Comparison of ENCODE assay signal across 8 cellular contexts in genomic region chr12:93411063-93411462, GRCh38. TPM values are rescaled to one million over a fixed set of nuclear protein-coding genes. Genes with fewer than 3 reads are reported as not detected.
DNase-seq lines count a peak whose midpoint lies in the region; ATAC-seq and TF ChIP-seq lines count a peak whose summit lies in the region.
"Not testable (repeated sequence)": the region's sequence is repeated elsewhere in the genome, so short reads cannot be mapped to it uniquely, and the experiment has no call there.

No MANE protein-coding gene starts in this region.

- DNase-seq in AG10803 (ENCODE audit: low read depth) (peak; percentile 42), GM23248 (peak; percentile 44), fibroblast of peridontal ligament (ENCODE audit: extremely low read depth) (peak; percentile 54)
- not testable (repeated sequence) for DNase-seq in T-helper 17 cell; activated T-cell treated with anti-CD3 and anti-CD28 coated beads, Interleukin-2, amount 50 U/mL, for 72 hours; activated naive CD8-positive, alpha-beta T cell treated with anti-CD3 and anti-CD28 coated beads, Interleukin-2, amount 50 U/mL, for 24 hours

- peaks cover 16% of the 10 kb centered on the region; the same call in 1 of the 2 replicates for H3K36me3 ChIP-seq in GM23248 (ENCODE audit: low read depth)
- H3K36me3 ChIP-seq in mesodermal cell (ENCODE audit: control insufficient read depth, insufficient read depth, low read length) = peaks cover 28% of the 10 kb centered on the region
- H3K36me3 ChIP-seq in skeletal muscle tissue (ENCODE audit: control insufficient read depth in 3 of 3, insufficient read depth in 3 of 3, low read length in 3 of 3) = not testable (repeated sequence)

- in situ Hi-C loops in GM23248 (cut with MboI) = not testable (repeated sequence)

- H3K4me1 Mint-ChIP-seq in T-helper 17 cell = peaks cover 38% of the 10 kb centered on the region
- peaks cover 72% of the 10 kb centered on the region for H3K4me1 Mint-ChIP-seq in activated T-cell treated with anti-CD3 and anti-CD28 coated beads, Interleukin-2, amount 50 U/mL, for 72 hours (ENCODE audit: low read depth)
- peaks cover 74% of the 10 kb centered on the region for H3K4me1 Mint-ChIP-seq in activated naive CD8-positive, alpha-beta T cell treated with anti-CD3 and anti-CD28 coated beads, Interleukin-2, amount 50 U/mL, for 24 hours

- H3K27me3 ChIP-seq in GM23248 (replicated peaks; ENCODE audit: insufficient read depth); skeletal muscle tissue (ENCODE audit: control insufficient read depth in 3 of 3, insufficient read depth in 3 of 3, low read length in 3 of 3): not testable (repeated sequence)

- not testable (repeated sequence) for H3K9me3 Mint-ChIP-seq in activated T-cell treated with anti-CD3 and anti-CD28 coated beads, Interleukin-2, amount 50 U/mL, for 72 hours; activated naive CD8-positive, alpha-beta T cell treated with anti-CD3 and anti-CD28 coated beads, Interleukin-2, amount 50 U/mL, for 24 hours

- peaks cover 89% of the 10 kb centered on the region for H3K79me2 ChIP-seq in GM23248 (ENCODE audit: insufficient read depth)

- not testable (repeated sequence) for H3K4me3 ChIP-seq in AG10803 (ENCODE audit: low read length); GM23248; mesodermal cell (ENCODE audit: extremely low read depth, insufficient read depth, low read length, poor library complexity, severe bottlenecking); skeletal muscle tissue (ENCODE audit: low read length in 3 of 3)

- 25 to 40% methylated on average over 6 of the region's 6 CpGs for WGBS in GM23248 (ENCODE audit: low coverage in 1 of 2, low lambda C conversion rate in 2 of 2, missing lambda C conversion rate in 2 of 2), 2 experiments
- 90 to 92% methylated on average over 2 to 5 of the region's 6 CpGs for WGBS in mesodermal cell (ENCODE audit: insufficient coverage in 2 of 2), 2 experiments

- not testable (repeated sequence) for TF ChIP-seq CTCF in AG10803 (conservative IDR thresholded peaks at IDR 0.05; ENCODE audit: low read length)

- not testable (repeated sequence) for H3K9me3 ChIP-seq in GM23248 (ENCODE audit: low read depth); T-helper 17 cell (ENCODE audit: control insufficient read depth, low read length, poor library complexity, severe bottlenecking); mesodermal cell (ENCODE audit: control insufficient read depth, low read length); skeletal muscle tissue (ENCODE audit: control insufficient read depth in 3 of 3, low read length in 3 of 3)

- ATAC-seq in T-helper 17 cell; activated T-cell treated with anti-CD3 and anti-CD28 coated beads, Interleukin-2, amount 50 U/mL, for 72 hours (replicated peaks in 1 of 2); activated naive CD8-positive, alpha-beta T cell treated with anti-CD3 and anti-CD28 coated beads, Interleukin-2, amount 50 U/mL, for 24 hours: not testable (repeated sequence)

- not testable (repeated sequence) for H3K4me3 Mint-ChIP-seq in T-helper 17 cell; activated T-cell treated with anti-CD3 and anti-CD28 coated beads, Interleukin-2, amount 50 U/mL, for 72 hours; activated naive CD8-positive, alpha-beta T cell treated with anti-CD3 and anti-CD28 coated beads, Interleukin-2, amount 50 U/mL, for 24 hours

- H3K9ac ChIP-seq in GM23248 = not testable (repeated sequence)
- H3K9ac ChIP-seq in skeletal muscle tissue (ENCODE audit: low read depth in 1 of 3, low read length in 3 of 3) = peak overlapping the region in 2 of 3 donors; percentile 8 to 36

- H3K27me3 Mint-ChIP-seq in T-helper 17 cell; activated T-cell treated with anti-CD3 and anti-CD28 coated beads, Interleukin-2, amount 50 U/mL, for 72 hours (ENCODE audit: low read depth); activated naive CD8-positive, alpha-beta T cell treated with anti-CD3 and anti-CD28 coated beads, Interleukin-2, amount 50 U/mL, for 24 hours: not testable (repeated sequence)

- not testable (repeated sequence) for H3K27ac ChIP-seq in GM23248
- H3K27ac ChIP-seq in mesodermal cell (ENCODE audit: low read depth, low read length, severe bottlenecking) = peak overlapping the region; percentile 13
- peak overlapping the region; percentile 38 for H3K27ac ChIP-seq in skeletal muscle tissue (ENCODE audit: low read depth, low read length)

- not testable (repeated sequence) for H3K9me2 ChIP-seq in GM23248 (ENCODE audit: insufficient read depth)

- H3K27ac Mint-ChIP-seq in T-helper 17 cell = peak overlapping the region; percentile 19
- peak overlapping the region; percentile 74 for H3K27ac Mint-ChIP-seq in activated T-cell treated with anti-CD3 and anti-CD28 coated beads, Interleukin-2, amount 50 U/mL, for 72 hours
- peak overlapping the region; percentile 37 for H3K27ac Mint-ChIP-seq in activated naive CD8-positive, alpha-beta T cell treated with anti-CD3 and anti-CD28 coated beads, Interleukin-2, amount 50 U/mL, for 24 hours

- H3F3A ChIP-seq in GM23248 (ENCODE audit: insufficient read depth) = peaks cover 60% of the 10 kb centered on the region

- not testable (repeated sequence) for H3K4me2 ChIP-seq in GM23248 (ENCODE audit: unreplicated experiment)

- peaks cover 46% of the 10 kb centered on the region for H3K4me1 ChIP-seq in GM23248 (ENCODE audit: insufficient read depth)
- not testable (repeated sequence) for H3K4me1 ChIP-seq in mesodermal cell (ENCODE audit: control insufficient read depth, insufficient read depth, low read length, poor library complexity, severe bottlenecking)
- H3K4me1 ChIP-seq in skeletal muscle tissue (ENCODE audit: control insufficient read depth in 3 of 3, insufficient read depth in 3 of 3, low read length in 3 of 3) = peaks cover 21 to 28% (median 26%) of the 10 kb centered on the region in 3 donors

- H4K20me1 ChIP-seq in GM23248 (ENCODE audit: insufficient read depth) = not testable (repeated sequence)

- not testable (repeated sequence) for H2AFZ ChIP-seq in GM23248

- not testable (repeated sequence) for H3K36me3 Mint-ChIP-seq in T-helper 17 cell (ENCODE audit: low read depth)
- H3K36me3 Mint-ChIP-seq in activated T-cell treated with anti-CD3 and anti-CD28 coated beads, Interleukin-2, amount 50 U/mL, for 72 hours (ENCODE audit: insufficient read depth in 2 of 2) = peaks cover 6 to 19% of the 10 kb centered on the region in 2 donors
- peaks cover 64% of the 10 kb centered on the region for H3K36me3 Mint-ChIP-seq in activated naive CD8-positive, alpha-beta T cell treated with anti-CD3 and anti-CD28 coated beads, Interleukin-2, amount 50 U/mL, for 24 hours (ENCODE audit: low read depth)

RNA-seq across cellular contexts. Expression of gene UBE2N, which starts 30.7 kb away (rescaled TPM):
- total RNA-seq in GM23248 (2014; rRNA removed; shearing (Covaris generic)) = 30.2 and 104 TPM in 2 replicates
- polyA plus RNA-seq in GM23248 (2016; fragmentation: Nextera tagmentation; extraction: Ambion mirVana) = 175 and 178 TPM in 2 replicates
- total RNA-seq in T-helper 17 cell = 10 to 100 TPM; 94.1 to 99.6 TPM
- 100 to 1,000 TPM; 116 to 125 TPM for total RNA-seq in activated T-cell treated with anti-CD3 and anti-CD28 coated beads, Interleukin-2, amount 50 U/mL, for 72 hours
- polyA plus RNA-seq in mesodermal cell (2013, experiment 1 of 2) = 151 TPM
- 141 TPM for polyA plus RNA-seq in mesodermal cell (2013, experiment 2 of 2)
- 51.7 TPM for total RNA-seq in skeletal muscle tissue

RNA-seq across cellular contexts. Expression of gene NUDT4, which starts 33.3 kb away (rescaled TPM):
- 42.9 and 47.8 TPM in 2 replicates for total RNA-seq in GM23248 (2014; rRNA removed; shearing (Covaris generic))
- 36.7 and 37.2 TPM in 2 replicates for polyA plus RNA-seq in GM23248 (2016; fragmentation: Nextera tagmentation; extraction: Ambion mirVana)
- total RNA-seq in T-helper 17 cell (10 to 100 TPM; 60.4 to 78.8 TPM), skeletal muscle tissue (62.1 TPM)
- 10 to 100 TPM; 72.0 to 93.4 TPM for total RNA-seq in activated T-cell treated with anti-CD3 and anti-CD28 coated beads, Interleukin-2, amount 50 U/mL, for 72 hours
- 197 TPM for polyA plus RNA-seq in mesodermal cell (2013, experiment 1 of 2)
- 211 TPM for polyA plus RNA-seq in mesodermal cell (2013, experiment 2 of 2)

RNA-seq across cellular contexts. Expression of gene MRPL42, which starts 56.3 kb away (rescaled TPM):
- total RNA-seq in GM23248 (2014; rRNA removed; shearing (Covaris generic)) = 69.2 and 75.0 TPM in 2 replicates
- polyA plus RNA-seq in GM23248 (2016; fragmentation: Nextera tagmentation; extraction: Ambion mirVana) = 87.2 and 91.5 TPM in 2 replicates
- total RNA-seq in T-helper 17 cell = 10 to 100 TPM; 34.7 to 39.9 TPM
- 10 to 100 TPM; 54.2 to 68.3 TPM for total RNA-seq in activated T-cell treated with anti-CD3 and anti-CD28 coated beads, Interleukin-2, amount 50 U/mL, for 72 hours
- 95.8 TPM for polyA plus RNA-seq in mesodermal cell (2013, experiment 1 of 2)
- 114 TPM for polyA plus RNA-seq in mesodermal cell (2013, experiment 2 of 2)
- total RNA-seq in skeletal muscle tissue = 28.7 TPM

Comparison
In these comparisons a context has a peak if more than half of its experiments do, and no peak if none do; other contexts are left out.
1. H3K27ac Mint-ChIP-seq: peak in every context shown above with its lines; median percentile 74 in activated T-cell treated with anti-CD3 and anti-CD28 coated beads, Interleukin-2, amount 50 U/mL, for 72 hours; 37 in activated naive CD8-positive, alpha-beta T cell treated with anti-CD3 and anti-CD28 coated beads, Interleukin-2, amount 50 U/mL, for 24 hours; 19 in T-helper 17 cell.